In genomic region chr10:73119457-73119856, GRCh38 we compare ENCODE assay signal across 18 cellular contexts. TPM values are rescaled to one million over a fixed set of nuclear protein-coding genes. Genes with fewer than 3 reads are reported as not detected.
DNase-seq lines count a peak whose midpoint lies in the region; ATAC-seq and TF ChIP-seq lines count a peak whose summit lies in the region.
"Had no signal": no experiment of that assay in that cellular context is flagged by ENCODE, and none has a peak within 500 bp of the region (broad histone marks: within the 10 kb centered on the region; RNA-seq: fewer than 3 reads in every experiment).

No MANE protein-coding gene starts in this region.

- ATAC-seq in heart left ventricle (no peak), T-helper 17 cell (no peak)
- ATAC-seq: Right ventricle myocardium inferior had no signal

- intact Hi-C loops in heart left ventricle (cut with DNase I), result loop anchor here in 2 of 10 donors (5.0 to 10.0 kb wide), 2 partner anchors 37 to 45 kb away; partner anchors contain the start of genes ECD (in 1 of the 2) and FAM149B1 (in 1 of the 2)
- intact Hi-C loops in activated CD4-positive, alpha-beta memory T cell treated with anti-CD3 and anti-CD28 coated beads for 36 hours (cut with micrococcal nuclease), result no loop called here

- H3K9me3 Mint-ChIP-seq in activated CD4-positive, alpha-beta memory T cell treated with anti-CD3 and anti-CD28 coated beads for 36 hours, result no peaks in the 10 kb centered on the region
- no peaks in the 10 kb centered on the region for H3K9me3 Mint-ChIP-seq in endodermal cell
- H3K9me3 Mint-ChIP-seq: CD4-positive, CD25-positive, alpha-beta regulatory T cell had no signal

- no peaks in the 10 kb centered on the region for H3K27me3 Mint-ChIP-seq in T-helper 17 cell
- no peaks in the 10 kb centered on the region for H3K27me3 Mint-ChIP-seq in activated CD4-positive, alpha-beta memory T cell treated with anti-CD3 and anti-CD28 coated beads for 36 hours
- H3K27me3 Mint-ChIP-seq in endodermal cell (ENCODE audit: insufficient read depth), result no peaks in the 10 kb centered on the region
- H3K27me3 Mint-ChIP-seq: CD4-positive, CD25-positive, alpha-beta regulatory T cell had no signal

- H3K27ac ChIP-seq in cardiac muscle cell (peak overlapping the region; percentile 76), heart left ventricle (peak overlapping the region in 2 of 12 donors; percentile 80 to 94), liver (ENCODE audit: low read depth in 1 of 2, low read length in 2 of 2) (peak overlapping the region; percentile 57 to 85), endodermal cell (ENCODE audit: low read depth, low read length) (no peak overlapping the region)
- H3K27ac ChIP-seq: Peyer's patch had no signal

- no peak for TF ChIP-seq CTCF in cardiac muscle cell (IDR thresholded peaks at IDR 0.05; ENCODE audit: low read depth, low read length)
- TF ChIP-seq CTCF in heart left ventricle (IDR thresholded peaks at IDR 0.05), result no peak
- TF ChIP-seq CTCF in liver (IDR thresholded peaks at IDR 0.05; ENCODE audit: low read depth, low read length, missing input control), result no peak
- TF ChIP-seq CTCF in endodermal cell (conservative IDR thresholded peaks at IDR 0.05), result no peak

- H3K4me3 Mint-ChIP-seq in T-helper 17 cell (no peak overlapping the region), endodermal cell (no peak overlapping the region)
- H3K4me3 Mint-ChIP-seq in activated CD4-positive, alpha-beta memory T cell treated with anti-CD3 and anti-CD28 coated beads for 36 hours, result no peak overlapping the region
- H3K4me3 Mint-ChIP-seq: CD4-positive, CD25-positive, alpha-beta regulatory T cell had no signal

- no peaks in the 10 kb centered on the region for H3K27me3 ChIP-seq in cardiac muscle cell
- H3K27me3 ChIP-seq in heart left ventricle, result no peaks in the 10 kb centered on the region
- H3K27me3 ChIP-seq in liver (ENCODE audit: control insufficient read depth in 4 of 4, insufficient read depth in 4 of 4, low read length in 3 of 4), result no peaks in the 10 kb centered on the region
- no peaks in the 10 kb centered on the region for H3K27me3 ChIP-seq in endodermal cell (ENCODE audit: control insufficient read depth, insufficient read depth, low read length, poor library complexity, severe bottlenecking)
- H3K27me3 ChIP-seq: MG63, Peyer's patch had no signal

- H3K27ac Mint-ChIP-seq in T-helper 17 cell, result peak overlapping the region; percentile 32
- H3K27ac Mint-ChIP-seq in activated CD4-positive, alpha-beta memory T cell treated with anti-CD3 and anti-CD28 coated beads for 36 hours, result no peak overlapping the region
- H3K27ac Mint-ChIP-seq in endodermal cell, result no peak overlapping the region
- H3K27ac Mint-ChIP-seq: CD4-positive, CD25-positive, alpha-beta regulatory T cell had no signal

- WGBS in heart left ventricle, 4 donors, result 92 to 100% (median 97%) methylated on average over 1 of the region's 1 CpG
- WGBS in liver, result 33% methylated on average over 1 of the region's 1 CpG
- 100% methylated on average over 1 of the region's 1 CpG; no CpG with 5 or more reads in 1 of the 2 experiments for WGBS in endodermal cell (ENCODE audit: insufficient coverage in 1 of 2, insufficient read length in 1 of 2), 2 experiments

- CTCF ChIA-PET in activated CD4-positive, alpha-beta memory T cell treated with anti-CD3 and anti-CD28 coated beads for 36 hours (lab: Charles Lee), result no interaction called here

- H3K9ac ChIP-seq in liver (ENCODE audit: low read depth in 1 of 2, low read length in 2 of 2) (peak overlapping the region in 1 of 2 donors; percentile 38), endodermal cell (ENCODE audit: extremely low read depth, low read length, poor library complexity, severe bottlenecking) (no peak overlapping the region)

- DNase-seq in cardiac muscle cell (ENCODE audit: low read depth in 1 of 2, low spot score in 1 of 2) (no peak), heart left ventricle (no peak), T-helper 17 cell (no peak), endodermal cell (no peak)
- no peak for DNase-seq in activated CD4-positive, alpha-beta memory T cell treated with anti-CD3 and anti-CD28 coated beads for 36 hours
- no peak for DNase-seq in activated CD4-positive, CD25-positive, alpha-beta regulatory T cell treated with anti-CD3 and anti-CD28 coated beads, Interleukin-2, amount 50 U/mL, for 72 hours
- DNase-seq: ACHN; AML-193; CD4-positive, CD25-positive, alpha-beta regulatory T cell; EL; MG63; NCI-H1105; NCI-H1694; NCI-H2227 treated with DMSO at 0.1 percent for 48 hours; NCI-H524; Peyer's patch had no signal

- H3K4me1 ChIP-seq in cardiac muscle cell (ENCODE audit: low read depth) (peaks cover 11% of the 10 kb centered on the region), heart left ventricle (peaks cover 0 to 26% (median 7%) of the 10 kb centered on the region in 12 donors), liver (ENCODE audit: control insufficient read depth in 4 of 4, insufficient read depth in 4 of 4, low read length in 3 of 4) (peaks cover 13 to 28% (median 20%) of the 10 kb centered on the region in 4 donors), endodermal cell (ENCODE audit: control insufficient read depth, insufficient read depth, low read length) (no peaks in the 10 kb centered on the region)
- H3K4me1 ChIP-seq: Peyer's patch had no signal

- TF ChIP-seq RAD21 in liver (IDR thresholded peaks at IDR 0.05), result no peak

- H3K4me3 ChIP-seq in cardiac muscle cell, result no peak overlapping the region
- no peak overlapping the region for H3K4me3 ChIP-seq in heart left ventricle
- no peak overlapping the region for H3K4me3 ChIP-seq in liver (ENCODE audit: low read depth in 1 of 3, low read length in 3 of 3)
- no peak overlapping the region for H3K4me3 ChIP-seq in endodermal cell (ENCODE audit: low read length)
- H3K4me3 ChIP-seq: MG63, Peyer's patch had no signal

- POLR2A ChIA-PET in activated CD4-positive, alpha-beta memory T cell treated with anti-CD3 and anti-CD28 coated beads for 36 hours (lab: Charles Lee), result no interaction called here

- peaks cover 3% of the 10 kb centered on the region for H3K36me3 ChIP-seq in cardiac muscle cell
- H3K36me3 ChIP-seq in heart left ventricle, result peaks cover 0 to 55% (median 27%) of the 10 kb centered on the region in 9 donors
- H3K36me3 ChIP-seq in liver (ENCODE audit: control insufficient read depth in 4 of 4, insufficient read depth in 3 of 4, low read depth in 1 of 4, low read length in 3 of 4), result peaks cover 0 to 8% (median 2%) of the 10 kb centered on the region in 4 donors
- peaks cover 5% of the 10 kb centered on the region for H3K36me3 ChIP-seq in endodermal cell (ENCODE audit: control insufficient read depth, insufficient read depth, low read length)

- H3K36me3 Mint-ChIP-seq in T-helper 17 cell (ENCODE audit: low read depth) (no peaks in the 10 kb centered on the region), endodermal cell (ENCODE audit: low read depth) (peaks cover 21% of the 10 kb centered on the region)
- peaks cover 1% of the 10 kb centered on the region for H3K36me3 Mint-ChIP-seq in activated CD4-positive, alpha-beta memory T cell treated with anti-CD3 and anti-CD28 coated beads for 36 hours

- H3K4me1 Mint-ChIP-seq in T-helper 17 cell (peaks cover 7% of the 10 kb centered on the region), endodermal cell (no peaks in the 10 kb centered on the region)
- H3K4me1 Mint-ChIP-seq in activated CD4-positive, alpha-beta memory T cell treated with anti-CD3 and anti-CD28 coated beads for 36 hours (ENCODE audit: low read depth), result peaks cover 6% of the 10 kb centered on the region

- H3K9me3 ChIP-seq in cardiac muscle cell (ENCODE audit: low read depth) (no peaks in the 10 kb centered on the region), heart left ventricle (no peaks in the 10 kb centered on the region), T-helper 17 cell (ENCODE audit: control insufficient read depth, low read length, poor library complexity, severe bottlenecking) (no peaks in the 10 kb centered on the region), liver (ENCODE audit: control insufficient read depth in 4 of 4, low read length in 3 of 4) (no peaks in the 10 kb centered on the region), endodermal cell (ENCODE audit: control insufficient read depth, low read length) (no peaks in the 10 kb centered on the region)
- H3K9me3 ChIP-seq: MG63, Peyer's patch had no signal

- TF ChIP-seq POLR2A in heart left ventricle (IDR thresholded peaks at IDR 0.05), result no peak

RNA-seq across cellular contexts. Expression of gene NUDT13, which starts 9.2 kb away (rescaled TPM):
- total RNA-seq in cardiac muscle cell (1.5 and 2.1 TPM in 2 replicates), heart left ventricle (1 to 10 TPM; 2.1 to 5.7 (median 3.2) TPM), T-helper 17 cell (1 to 10 TPM in 1 of 2 donors, under 1 TPM in 1; 0.86 to 1.5 TPM), liver (1 to 10 TPM; 1.4 to 4.0 TPM), endodermal cell (1 to 10 TPM; 3.3 to 3.9 TPM)
- polyA plus RNA-seq in cardiac muscle cell (1.7 and 3.1 TPM in 2 replicates), heart left ventricle (1 to 10 TPM; 1.8 to 5.8 TPM), liver (1 to 10 TPM in 1 of 2 donors, under 1 TPM in 1; 0.60 to 3.5 TPM)
- 1 to 10 TPM; 1.0 to 1.4 TPM for total RNA-seq in activated CD4-positive, alpha-beta memory T cell treated with anti-CD3 and anti-CD28 coated beads for 36 hours
- 1.3 TPM for polyA plus RNA-seq in endodermal cell (2013, experiment 1 of 2)
- polyA plus RNA-seq in endodermal cell (2013, experiment 2 of 2), result 1.4 TPM

RNA-seq across cellular contexts. Expression of gene P4HA1, which starts 22.8 kb away (rescaled TPM):
- total RNA-seq in cardiac muscle cell (92.0 and 103 TPM in 2 replicates), heart left ventricle (10 to 100 TPM; 44.5 to 71.7 (median 54.2) TPM), T-helper 17 cell (10 to 100 TPM; 13.7 to 15.8 TPM), liver (10 to 100 TPM; 26.3 to 63.7 TPM), endodermal cell (10 to 100 TPM; 45.1 to 46.9 TPM)
- polyA plus RNA-seq in cardiac muscle cell (172 and 174 TPM in 2 replicates), heart left ventricle (10 to 100 TPM; 18.0 to 33.6 TPM), liver (10 to 100 TPM in 1 of 2 donors, 1 to 10 TPM in 1; 6.1 to 21.1 TPM)
- 10 to 100 TPM; 30.9 to 31.2 TPM for total RNA-seq in activated CD4-positive, alpha-beta memory T cell treated with anti-CD3 and anti-CD28 coated beads for 36 hours
- polyA plus RNA-seq in endodermal cell (2013, experiment 1 of 2), result 74.3 TPM
- 67.3 TPM for polyA plus RNA-seq in endodermal cell (2013, experiment 2 of 2)

RNA-seq across cellular contexts. Expression of gene ECD, which starts 48.4 kb away (rescaled TPM):
- total RNA-seq in cardiac muscle cell (20.0 and 22.4 TPM in 2 replicates), heart left ventricle (10 to 100 TPM; 13.3 to 21.9 (median 18.4) TPM), T-helper 17 cell (10 to 100 TPM; 41.3 to 50.5 TPM), liver (10 to 100 TPM; 14.4 to 16.2 TPM), endodermal cell (10 to 100 TPM; 38.4 to 40.7 TPM)
- polyA plus RNA-seq in cardiac muscle cell (21.8 and 34.0 TPM in 2 replicates), heart left ventricle (1 to 10 TPM; 7.5 to 9.3 TPM), liver (1 to 10 TPM; 7.1 to 9.6 TPM)
- 10 to 100 TPM; 37.5 to 37.7 TPM for total RNA-seq in activated CD4-positive, alpha-beta memory T cell treated with anti-CD3 and anti-CD28 coated beads for 36 hours
- 34.1 TPM for polyA plus RNA-seq in endodermal cell (2013, experiment 1 of 2)
- polyA plus RNA-seq in endodermal cell (2013, experiment 2 of 2), result 32.7 TPM

RNA-seq across cellular contexts. Expression of gene FAM149B1, which starts 48.5 kb away (rescaled TPM):
- total RNA-seq in cardiac muscle cell (12.9 and 16.7 TPM in 2 replicates), heart left ventricle (10 to 100 TPM in 8 of 9 donors, 1 to 10 TPM in 1; 9.9 to 21.8 (median 17.8) TPM), T-helper 17 cell (10 to 100 TPM; 12.5 to 13.4 TPM), liver (10 to 100 TPM; 10.9 to 12.9 TPM), endodermal cell (10 to 100 TPM; 29.1 to 29.2 TPM)
- polyA plus RNA-seq in cardiac muscle cell (12.4 and 12.7 TPM in 2 replicates), heart left ventricle (10 to 100 TPM in 1 of 2 donors, 1 to 10 TPM in 1; 7.8 to 18.2 TPM), liver (1 to 10 TPM; 7.3 TPM)
- 10 to 100 TPM; 12.8 to 14.6 TPM for total RNA-seq in activated CD4-positive, alpha-beta memory T cell treated with anti-CD3 and anti-CD28 coated beads for 36 hours
- polyA plus RNA-seq in endodermal cell (2013, experiment 1 of 2), result 25.7 TPM
- polyA plus RNA-seq in endodermal cell (2013, experiment 2 of 2), result 28.9 TPM
